Comparison of ENCODE assay signal across 8 cellular contexts in the genomic region with DNA sequence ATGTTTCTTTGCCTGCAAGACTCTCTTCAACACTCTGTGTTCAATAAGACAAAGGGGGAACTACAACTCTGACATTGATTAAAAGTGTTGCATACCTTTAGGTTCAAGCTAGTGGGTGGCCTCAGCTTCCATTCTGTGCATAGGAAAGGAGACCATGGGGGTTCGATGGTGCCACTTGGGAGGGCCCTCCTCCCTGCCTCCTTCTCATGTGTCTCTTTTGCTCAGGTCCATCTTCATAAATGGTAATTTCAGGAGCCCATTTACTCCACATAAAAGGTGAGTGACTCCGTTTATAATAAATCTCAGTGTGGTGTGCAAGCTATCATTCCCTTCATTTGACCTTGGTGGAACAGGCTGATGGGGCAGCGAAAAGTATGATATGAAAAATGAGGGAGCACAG.
"Had no signal": no experiment of that assay in that cellular context is flagged by ENCODE, and none has a peak within 500 bp of the region (broad histone marks: within the 10 kb centered on the region; RNA-seq: fewer than 3 reads in every experiment).

No MANE protein-coding gene starts in this region.

- ATAC-seq: GM12878 had no signal

- H3K4me3 ChIP-seq: GM12878 had no signal

- FAIRE-seq: G401.6, GM12878, GM12891, GM12892, GM18507, GM19239 had no signal

- DNase-seq: GDM1, GF-D8 had no signal
